Comparison of ENCODE assay signal across 11 cellular contexts in the genomic region with DNA sequence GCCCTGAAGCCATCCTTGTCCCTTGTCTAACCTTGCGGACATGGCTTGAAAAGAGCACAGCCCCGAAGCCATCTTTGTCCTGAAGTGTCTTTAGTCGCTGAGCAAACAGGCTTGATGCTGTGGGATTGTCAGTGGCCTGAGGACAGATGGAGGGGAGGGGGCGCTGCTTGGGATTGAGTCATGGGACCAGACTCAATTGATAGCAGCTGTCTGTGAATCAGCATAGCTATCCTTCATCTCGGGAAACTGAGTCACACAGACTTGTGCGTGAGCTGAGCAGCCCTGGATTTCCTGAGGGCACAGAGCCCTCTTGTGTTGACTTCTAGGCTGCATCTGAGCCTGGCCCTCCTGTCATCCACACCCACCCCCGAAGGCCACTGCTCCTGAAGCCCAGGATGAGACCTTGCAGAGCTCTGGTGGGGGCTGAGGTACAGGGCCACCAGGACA. TPM values are rescaled to one million over a fixed set of nuclear protein-coding genes. Genes with fewer than 3 reads are reported as not detected.
A peak's percentile ranks its signal among the peaks of the same experiment; 100 is the strongest.
DNase-seq lines count a peak whose midpoint lies in the region; ATAC-seq, FAIRE-seq and TF ChIP-seq lines count a peak whose summit lies in the region.
"Had no signal": no experiment of that assay in that cellular context is flagged by ENCODE, and none has a peak within 500 bp of the region (broad histone marks: within the 10 kb centered on the region; RNA-seq: fewer than 3 reads in every experiment).

No MANE protein-coding gene starts in this region.

- ATAC-seq in K562 (peak; percentile 72), GM21528 (IDR thresholded peaks at IDR 0.05; ENCODE audit: low FRiP score, unreplicated experiment) (no peak)

- H3K27me3 ChIP-seq in K562 (ENCODE audit: control insufficient read depth in 2 of 2, insufficient read depth in 2 of 2, low read length in 2 of 2): no peaks in the 10 kb centered on the region

- no TSS peak for BruUV-seq in K562 (replicated peaks; lab: Mats Ljungman, UMichigan)

- H3K79me2 ChIP-seq in K562 (ENCODE audit: control insufficient read depth, insufficient read depth, low read length): no peaks in the 10 kb centered on the region

- H3K9me1 ChIP-seq in K562 (ENCODE audit: control insufficient read depth, insufficient read depth, low read length): peaks cover 5% of the 10 kb centered on the region

- H3K9me3 ChIP-seq in K562 (replicated peaks; ENCODE audit: control insufficient read depth, insufficient read depth, low read depth, low read length): no peaks in the 10 kb centered on the region

- peaks cover 24% of the 10 kb centered on the region for H3K4me1 Mint-ChIP-seq in activated T-cell treated with anti-CD3 and anti-CD28 coated beads, Interleukin-2, amount 50 U/mL, for 24 hours (ENCODE audit: low read depth)
- H3K4me1 Mint-ChIP-seq in IgD-negative memory B cell (peaks cover 4 to 7% (median 4%) of the 10 kb centered on the region in 3 donors), progenitor cell of endocrine pancreas (ENCODE audit: low read depth) (no peaks in the 10 kb centered on the region)

- H3K4me1 ChIP-seq in K562 (replicated peaks in 1 of 2; ENCODE audit: control insufficient read depth in 2 of 2, insufficient read depth in 2 of 2, low read length in 2 of 2): peaks cover 10 to 44% of the 10 kb centered on the region in 2 experiments

- WGBS in K562 (ENCODE audit: insufficient coverage, low coverage, missing lambda C conversion rate): 39% methylated on average over 7 of the region's 7 CpGs

- peak overlapping the region in 1 of 2 experiments; percentile 74; a peak in 2 of 4 replicates for H3K9ac ChIP-seq in K562 (ENCODE audit: insufficient read depth in 1 of 2, low read depth in 2 of 2, low read length in 2 of 2)

- no peak for TF ChIP-seq POLR2A in K562 (conservative IDR thresholded peaks at IDR 0.05)

- in situ Hi-C loops in K562 (cut with MboI): no loop called here

- H2AFZ ChIP-seq in K562 (ENCODE audit: low read depth, low read length): 0 out of 2 replicates have a peak overlapping the region, but pooled peaks have one; percentile 51

- no peak for TF ChIP-seq EP300 in K562 (IDR thresholded peaks at IDR 0.05; ENCODE audit: low read length)

- peaks cover 74% of the 10 kb centered on the region for H3K36me3 Mint-ChIP-seq in activated T-cell treated with anti-CD3 and anti-CD28 coated beads, Interleukin-2, amount 50 U/mL, for 24 hours (ENCODE audit: low read depth)
- H3K36me3 Mint-ChIP-seq in IgD-negative memory B cell: peaks cover 1% of the 10 kb centered on the region
- no peaks in the 10 kb centered on the region for H3K36me3 Mint-ChIP-seq in progenitor cell of endocrine pancreas (ENCODE audit: insufficient read depth)

- H3K27ac Mint-ChIP-seq in activated T-cell treated with anti-CD3 and anti-CD28 coated beads, Interleukin-2, amount 50 U/mL, for 24 hours: peak overlapping the region; percentile 72
- peak overlapping the region in 2 of 3 donors; percentile 64 for H3K27ac Mint-ChIP-seq in IgD-negative memory B cell
- H3K27ac Mint-ChIP-seq in progenitor cell of endocrine pancreas: no peak overlapping the region

- TF ChIP-seq CTCF in K562 (IDR thresholded peaks at IDR 0.05 in 2 of 3, conservative IDR thresholded peaks at IDR 0.05 in 1 of 3; ENCODE audit: insufficient read depth in 2 of 3, low read depth in 1 of 3, low read length in 3 of 3): peak; percentile 55 to 69 (median 67)
- TF ChIP-seq CTCF in progenitor cell of endocrine pancreas (IDR thresholded peaks at IDR 0.05; ENCODE audit: unreplicated experiment): peak; percentile 19

- no peaks in the 10 kb centered on the region for H3K36me3 ChIP-seq in K562 (ENCODE audit: control insufficient read depth, insufficient read depth, low read length)

- H3K27ac ChIP-seq in K562 (ENCODE audit: extremely low read depth, low read depth, low read length): no peak overlapping the region
- H3K27ac ChIP-seq in caudate nucleus (ENCODE audit: low read depth, low read length): no peak overlapping the region

- CTCF ChIA-PET in K562 (lab: Yijun Ruan, JAX; ENCODE audit: low intra/inter-chr PET ratio): interaction anchor here (0.6 to 0.7 kb wide), 2 partner anchors 149 to 377 kb away, joined by 3 to 4 read pairs; no protein-coding TSS in a partner anchor

- POLR2A ChIA-PET in K562 (lab: Yijun Ruan, JAX): interaction anchor here (0.6 to 1.1 kb wide), 5 partner anchors 9 to 674 kb away, joined by 3 to 6 read pairs (median 3); no protein-coding TSS in a partner anchor

- H3K4me2 ChIP-seq in K562 (ENCODE audit: insufficient read depth, low read length): no peak overlapping the region

- H4K20me1 ChIP-seq in K562 (replicated peaks; ENCODE audit: control insufficient read depth, insufficient read depth, low read length): no peaks in the 10 kb centered on the region

- no peak for DNase-seq in activated T-cell treated with anti-CD3 and anti-CD28 coated beads, Interleukin-2, amount 50 U/mL, for 24 hours
- DNase-seq in activated T-cell treated with anti-CD3 and anti-CD28 coated beads for 4 hours: no peak
- DNase-seq in K562 (ENCODE audit: extremely low read depth in 1 of 4, low spot score in 3 of 4): peak in 3 of 4 experiments; percentile 42 to 57 (median 48)
- DNase-seq in progenitor cell of endocrine pancreas (ENCODE audit: low spot score, unreplicated experiment): no peak
- no peak for DNase-seq in activated CD4-positive, alpha-beta T cell treated with anti-CD3 and anti-CD28 coated beads, Interleukin-2, amount 50 U/mL, for 4 hours
- DNase-seq in caudate nucleus (lab: John Stamatoyannopoulos, UW): no peak
- DNase-seq: DMS79, NCI-H1105 had no signal

- no peak overlapping the region for H3K4me3 ChIP-seq in K562

- FAIRE-seq in K562 (lab: Jason Lieb, UNC): peak; percentile 93
- FAIRE-seq: endometrium had no signal

- peak; percentile 38 to 74 for TF ChIP-seq RAD21 in K562 (CRISPR knock-in tag; conservative IDR thresholded peaks at IDR 0.05 in 1 of 2, IDR thresholded peaks at IDR 0.05 in 1 of 2)

- intact Hi-C loops in K562 (cut with micrococcal nuclease): no loop called here

- H3K9me3 Mint-ChIP-seq in activated T-cell treated with anti-CD3 and anti-CD28 coated beads, Interleukin-2, amount 50 U/mL, for 24 hours: no peaks in the 10 kb centered on the region
- H3K9me3 Mint-ChIP-seq in IgD-negative memory B cell (no peaks in the 10 kb centered on the region), progenitor cell of endocrine pancreas (ENCODE audit: low read depth) (no peaks in the 10 kb centered on the region)

- no peak overlapping the region for H3K4me3 Mint-ChIP-seq in activated T-cell treated with anti-CD3 and anti-CD28 coated beads, Interleukin-2, amount 50 U/mL, for 24 hours
- H3K4me3 Mint-ChIP-seq in IgD-negative memory B cell: no peak overlapping the region
- no peak overlapping the region for H3K4me3 Mint-ChIP-seq in progenitor cell of endocrine pancreas (ENCODE audit: low read depth)

- no peaks in the 10 kb centered on the region for H3K27me3 Mint-ChIP-seq in activated T-cell treated with anti-CD3 and anti-CD28 coated beads, Interleukin-2, amount 50 U/mL, for 24 hours
- H3K27me3 Mint-ChIP-seq in IgD-negative memory B cell: no peaks in the 10 kb centered on the region
- H3K27me3 Mint-ChIP-seq in progenitor cell of endocrine pancreas: peaks cover 16% of the 10 kb centered on the region

TF ChIP-seq in K562, 482 proteins besides CTCF, POLR2A, EP300 and RAD21 (continues in another document):
- TF ChIP-seq ZKSCAN3 (CRISPR knock-in tag; IDR thresholded peaks at IDR 0.05): no peak
- TF ChIP-seq STAG1 (CRISPR knock-in tag; IDR thresholded peaks at IDR 0.05; ENCODE audit: borderline replicate concordance): peak; percentile 62; the same call in 1 of the 2 replicates

RNA-seq across cellular contexts. Expression of a gene that starts 14.4 kb away (rescaled TPM):
- polyA plus RNA-seq in IgD-negative memory B cell (167 TPM), K562 (2011; rRNA removed) (0.08 and 0.10 TPM in 2 replicates), K562 (2014; fragmentation: Illumina TruSeq; extraction: Trizol) (0.04 and 0.26 TPM in 2 replicates), K562 (2014; fragmentation: Nextera tagmentation; extraction: Ambion mirVana) (under 1 TPM in 1 of 2 experiments, not detected in 1; 0.03 TPM), K562 (2014; rRNA removed) (0.16 and 0.26 TPM in 2 replicates)
- total RNA-seq in K562 (2011; cell fraction: chromatin; rRNA removed; ENCODE audit: low replicate concordance): 0.44 and 2.2 TPM in 2 replicates
- 1.2 and 1.3 TPM in 2 replicates for total RNA-seq in K562 (2011; cell fraction: nucleolus; rRNA removed)
- 0.88 and 1.1 TPM in 2 replicates for total RNA-seq in K562 (2011; cell fraction: nucleoplasm; rRNA removed)
- total RNA-seq in K562 (2014; rRNA removed) (0.16 and 0.23 TPM in 2 replicates), K562 (2014; rRNA removed; fragmentation: Illumina TruSeq; extraction: Trizol) (0.06 and 0.11 TPM in 2 replicates), K562 (2015; rRNA removed; fragmentation: Illumina TruSeq; extraction: Trizol) (0.23 and 0.25 TPM in 2 replicates), K562 (2021) (0.62 and 0.72 TPM in 2 replicates), progenitor cell of endocrine pancreas (0.53 and 0.67 TPM in 2 replicates)
- 0.03 and 0.33 TPM in 2 replicates for polyA plus RNA-seq in K562 (2011; cell fraction: cytosol; rRNA removed)
- polyA plus RNA-seq in K562 (2011; cell fraction: nucleus; rRNA removed): 0.39 and 1.3 TPM in 2 replicates
- polyA plus RNA-seq in K562 (2012): 0.30 and 0.71 TPM in 2 replicates
- 0.27 and 0.28 TPM in 2 replicates for polyA minus RNA-seq in K562 (2011; rRNA and poly(A)+ RNA removed)
- 0.73 and 0.86 TPM in 2 replicates for polyA minus RNA-seq in K562 (2011; cell fraction: cytosol; rRNA and poly(A)+ RNA removed)
- 1.3 and 1.5 TPM in 2 replicates for polyA minus RNA-seq in K562 (2011; cell fraction: nucleus; rRNA and poly(A)+ RNA removed)

RNA-seq across cellular contexts. Expression of a gene that starts 35.6 kb away (rescaled TPM):
- 81.8 TPM for polyA plus RNA-seq in IgD-negative memory B cell
- 44.0 and 75.1 TPM in 2 replicates for total RNA-seq in K562 (2011; cell fraction: chromatin; rRNA removed; ENCODE audit: low replicate concordance)
- total RNA-seq in K562 (2011; cell fraction: nucleolus; rRNA removed): 40.9 and 43.2 TPM in 2 replicates
- 50.7 and 64.6 TPM in 2 replicates for total RNA-seq in K562 (2011; cell fraction: nucleoplasm; rRNA removed)
- total RNA-seq in K562 (2014; rRNA removed): 38.6 and 46.5 TPM in 2 replicates
- 9.5 and 12.4 TPM in 2 replicates for total RNA-seq in K562 (2014; rRNA removed; fragmentation: Illumina TruSeq; extraction: Trizol)
- total RNA-seq in K562 (2015; rRNA removed; fragmentation: Illumina TruSeq; extraction: Trizol): 15.8 and 17.9 TPM in 2 replicates
- 33.9 and 35.2 TPM in 2 replicates for total RNA-seq in K562 (2021)
- polyA plus RNA-seq in K562 (2011; rRNA removed): 28.8 and 35.2 TPM in 2 replicates
- polyA plus RNA-seq in K562 (2011; cell fraction: cytosol; rRNA removed): 33.7 and 78.6 TPM in 2 replicates
- polyA plus RNA-seq in K562 (2011; cell fraction: nucleus; rRNA removed): 40.1 and 81.8 TPM in 2 replicates
- 28.0 and 45.2 TPM in 2 replicates for polyA plus RNA-seq in K562 (2012)
- 25.9 and 30.9 TPM in 2 replicates for polyA plus RNA-seq in K562 (2014; fragmentation: Illumina TruSeq; extraction: Trizol)
- 1 to 10 TPM in 1 of 2 experiments, under 1 TPM in 1; 0.41 to 2.0 TPM for polyA plus RNA-seq in K562 (2014; fragmentation: Nextera tagmentation; extraction: Ambion mirVana)
- polyA plus RNA-seq in K562 (2014; rRNA removed): 29.3 and 36.1 TPM in 2 replicates
- 15.6 and 28.1 TPM in 2 replicates for polyA minus RNA-seq in K562 (2011; rRNA and poly(A)+ RNA removed)
- 27.2 and 30.5 TPM in 2 replicates for polyA minus RNA-seq in K562 (2011; cell fraction: cytosol; rRNA and poly(A)+ RNA removed)
- 15.8 and 18.1 TPM in 2 replicates for polyA minus RNA-seq in K562 (2011; cell fraction: nucleus; rRNA and poly(A)+ RNA removed)
- total RNA-seq in progenitor cell of endocrine pancreas: 42.2 and 43.0 TPM in 2 replicates

Comparison
In these comparisons a context has a peak if more than half of its experiments do, and no peak if none do; other contexts are left out.
1. DNase-seq: peak in K562 (3 of 4); none in activated T-cell treated with anti-CD3 and anti-CD28 coated beads, Interleukin-2, amount 50 U/mL, for 24 hours (single experiment), activated T-cell treated with anti-CD3 and anti-CD28 coated beads for 4 hours (single experiment), progenitor cell of endocrine pancreas (single experiment), activated CD4-positive, alpha-beta T cell treated with anti-CD3 and anti-CD28 coated beads, Interleukin-2, amount 50 U/mL, for 4 hours (0 of 2) and caudate nucleus (0 of 61).